Comparison of ENCODE assay signal across 1 cellular context in genomic region chr20:4136078-4136966, GRCh38.
TF ChIP-seq lines count a peak whose summit lies in the region.

No MANE protein-coding gene starts in this region.

TF ChIP-seq in HepG2, 621 proteins besides CTCF, POLR2A, EP300 and RAD21 (continued from another document and continues in another):
- TF ChIP-seq DMTF1 (CRISPR knock-in tag; IDR thresholded peaks at IDR 0.05), result no peak
- no peak for TF ChIP-seq ZNF251 (CRISPR knock-in tag; IDR thresholded peaks at IDR 0.05)
- TF ChIP-seq PCBP1 (IDR thresholded peaks at IDR 0.05; ENCODE audit: borderline replicate concordance, low read depth, low read length), result no peak
- TF ChIP-seq TEF (CRISPR knock-in tag; IDR thresholded peaks at IDR 0.05), result no peak
- TF ChIP-seq ZNF652 (CRISPR knock-in tag; IDR thresholded peaks at IDR 0.05; ENCODE audit: borderline replicate concordance, low read depth), result no peak
- no peak for TF ChIP-seq ZBTB20 (CRISPR knock-in tag; IDR thresholded peaks at IDR 0.05; ENCODE audit: borderline replicate concordance, low read depth)
- TF ChIP-seq ZNF3 (CRISPR knock-in tag; IDR thresholded peaks at IDR 0.05), result no peak
- TF ChIP-seq SYNCRIP (IDR thresholded peaks at IDR 0.05; ENCODE audit: insufficient read depth, low read depth, low read length), result no peak
- TF ChIP-seq MAX (IDR thresholded peaks at IDR 0.05), result peak; percentile 39; the same call in 1 of the 2 replicates
- TF ChIP-seq GABPB1 (CRISPR knock-in tag; IDR thresholded peaks at IDR 0.05), result peak; percentile 53
- TF ChIP-seq ZFP82 (CRISPR knock-in tag; IDR thresholded peaks at IDR 0.05; ENCODE audit: borderline replicate concordance), result no peak
- no peak for TF ChIP-seq ZNF235 (CRISPR knock-in tag; IDR thresholded peaks at IDR 0.05; ENCODE audit: borderline replicate concordance)
- TF ChIP-seq ZNF558 (CRISPR knock-in tag; IDR thresholded peaks at IDR 0.05; ENCODE audit: borderline replicate concordance), result no peak
- no peak for TF ChIP-seq KMT2B (CRISPR knock-in tag; IDR thresholded peaks at IDR 0.05)
- peak; percentile 69; the same call in 1 of the 2 replicates for TF ChIP-seq TGIF2 (CRISPR knock-in tag; IDR thresholded peaks at IDR 0.05)
- no peak for TF ChIP-seq ELF4 (CRISPR knock-in tag; IDR thresholded peaks at IDR 0.05; ENCODE audit: borderline replicate concordance)
- no peak for TF ChIP-seq ATF6 (CRISPR knock-in tag; conservative IDR thresholded peaks at IDR 0.05)
- TF ChIP-seq DNMT3B (CRISPR knock-in tag; conservative IDR thresholded peaks at IDR 0.05), result no peak
- no peak for TF ChIP-seq RAD51 (IDR thresholded peaks at IDR 0.05; ENCODE audit: borderline replicate concordance)
- TF ChIP-seq ZSCAN21 (CRISPR knock-in tag; IDR thresholded peaks at IDR 0.05; ENCODE audit: borderline replicate concordance), result no peak
- no peak for TF ChIP-seq MBNL3 (CRISPR knock-in tag; conservative IDR thresholded peaks at IDR 0.05)
- peak; percentile 34 for TF ChIP-seq AGO1 (IDR thresholded peaks at IDR 0.05; ENCODE audit: low read depth, low read length, poor library complexity, severe bottlenecking)
- 0 out of 2 replicates have a peak, but pooled peaks have one; percentile 46 for TF ChIP-seq GTF3A (CRISPR knock-in tag; conservative IDR thresholded peaks at IDR 0.05)
- TF ChIP-seq MEIS2 (CRISPR knock-in tag; IDR thresholded peaks at IDR 0.05), result no peak
- no peak for TF ChIP-seq ZSCAN9 (CRISPR knock-in tag; IDR thresholded peaks at IDR 0.05; ENCODE audit: borderline replicate concordance)
- 0 out of 2 replicates have a peak, but pooled peaks have one; percentile 20 for TF ChIP-seq RCOR2 (CRISPR knock-in tag; IDR thresholded peaks at IDR 0.05)
- no peak for TF ChIP-seq GABPA (IDR thresholded peaks at IDR 0.05; ENCODE audit: low read depth, low read length)
- TF ChIP-seq GABPA (CRISPR knock-in tag; IDR thresholded peaks at IDR 0.05; ENCODE audit: low read depth), result 0 out of 2 replicates have a peak, but pooled peaks have one; percentile 29
- no peak for TF ChIP-seq DRAP1 (CRISPR knock-in tag; IDR thresholded peaks at IDR 0.05)
- no peak for TF ChIP-seq ZSCAN20 (CRISPR knock-in tag; IDR thresholded peaks at IDR 0.05; ENCODE audit: borderline replicate concordance)
- no peak for TF ChIP-seq CCDC6 (CRISPR knock-in tag; IDR thresholded peaks at IDR 0.05)
- no peak for TF ChIP-seq ERF (CRISPR knock-in tag; IDR thresholded peaks at IDR 0.05)
- TF ChIP-seq TBL1XR1 (IDR thresholded peaks at IDR 0.05; ENCODE audit: borderline replicate concordance, low read length, partially characterized antibody), result no peak
- TF ChIP-seq NFATC3 (CRISPR knock-in tag; IDR thresholded peaks at IDR 0.05), result no peak
- no peak for TF ChIP-seq FOXK2 (IDR thresholded peaks at IDR 0.05)
- no peak for TF ChIP-seq DNMT1 (CRISPR knock-in tag; IDR thresholded peaks at IDR 0.05)
- no peak for TF ChIP-seq ZNF232 (CRISPR knock-in tag; IDR thresholded peaks at IDR 0.05; ENCODE audit: borderline replicate concordance)
- TF ChIP-seq MAFF (IDR thresholded peaks at IDR 0.05; ENCODE audit: low read depth, low read length), result 0 out of 2 replicates have a peak, but pooled peaks have one; percentile 1
- TF ChIP-seq SNRNP70 (IDR thresholded peaks at IDR 0.05; ENCODE audit: low read depth, low read length), result no peak
- TF ChIP-seq NCOR1 (IDR thresholded peaks at IDR 0.05; ENCODE audit: borderline replicate concordance, low read length), result no peak
- TF ChIP-seq CBX5 (CRISPR knock-in tag; IDR thresholded peaks at IDR 0.05; ENCODE audit: borderline replicate concordance), result peak; percentile 69; the same call in 1 of the 2 replicates
- TF ChIP-seq ETV6 (CRISPR knock-in tag; conservative IDR thresholded peaks at IDR 0.05), result no peak
- no peak for TF ChIP-seq ARHGAP35 (CRISPR knock-in tag; IDR thresholded peaks at IDR 0.05; ENCODE audit: borderline replicate concordance)
- peak; percentile 43; the same call in 1 of the 2 replicates for TF ChIP-seq ZBTB38 (CRISPR knock-in tag; IDR thresholded peaks at IDR 0.05)
- TF ChIP-seq STAT6 (CRISPR knock-in tag; IDR thresholded peaks at IDR 0.05; ENCODE audit: borderline replicate concordance), result no peak
- no peak for TF ChIP-seq LRRFIP1 (CRISPR knock-in tag; conservative IDR thresholded peaks at IDR 0.05)
- TF ChIP-seq TFDP1 (CRISPR knock-in tag; IDR thresholded peaks at IDR 0.05; ENCODE audit: borderline replicate concordance), result peak; percentile 54; the same call in 1 of the 2 replicates
- TF ChIP-seq ZNF607 (CRISPR knock-in tag; IDR thresholded peaks at IDR 0.05; ENCODE audit: borderline replicate concordance), result no peak; the same call in 1 of the 2 replicates
- TF ChIP-seq ZBTB14 (CRISPR knock-in tag; IDR thresholded peaks at IDR 0.05), result no peak
- no peak; the same call in 1 of the 2 replicates for TF ChIP-seq ZNF891 (CRISPR knock-in tag; IDR thresholded peaks at IDR 0.05)
- peak; percentile 79 for TF ChIP-seq ATF3 (CRISPR knock-in tag; IDR thresholded peaks at IDR 0.05)
- no peak for TF ChIP-seq ZIK1 (CRISPR knock-in tag; IDR thresholded peaks at IDR 0.05; ENCODE audit: borderline replicate concordance, low read depth)
- no peak for TF ChIP-seq ZNF639 (CRISPR knock-in tag; conservative IDR thresholded peaks at IDR 0.05)
- TF ChIP-seq KDM4B (CRISPR knock-in tag; IDR thresholded peaks at IDR 0.05), result no peak; the same call in 1 of the 2 replicates
- peak; percentile 37; the same call in 1 of the 2 replicates for TF ChIP-seq HOXA5 (CRISPR knock-in tag; IDR thresholded peaks at IDR 0.05)
- no peak for TF ChIP-seq RBM39 (IDR thresholded peaks at IDR 0.05; ENCODE audit: low read depth, low read length, poor library complexity, severe bottlenecking)
- TF ChIP-seq NR2F6 (IDR thresholded peaks at IDR 0.05), result no peak
- TF ChIP-seq NR2F6 (CRISPR knock-in tag; IDR thresholded peaks at IDR 0.05), result peak; percentile 10; the same call in 1 of the 2 replicates
